Comparison of ENCODE assay signal across 25 cellular contexts in genomic region chr19:47687906-47688305, GRCh38.
"Had no signal": no experiment of that assay in that cellular context is flagged by ENCODE, and none has a peak within 500 bp of the region (broad histone marks: within the 10 kb centered on the region; RNA-seq: fewer than 3 reads in every experiment).

No MANE protein-coding gene starts in this region.

- H3K9me3 ChIP-seq: esophagus squamous epithelium, lower lobe of right lung, thoracic aorta, vagina had no signal

- H3K27ac ChIP-seq: coronary artery, esophagus squamous epithelium, lower lobe of right lung, thoracic aorta, vagina had no signal

- H3K27me3 ChIP-seq: esophagus squamous epithelium, vagina had no signal

- ATAC-seq: activated T-cell treated with anti-CD3 and anti-CD28 coated beads, Interleukin-2, amount 50 U/mL, for 72 hours; lower lobe of right lung; sciatic nerve had no signal

- H3K9me3 Mint-ChIP-seq: activated naive CD4-positive, alpha-beta T cell treated with anti-CD3 and anti-CD28 coated beads, Interleukin-2, amount 10 ng/mL, durations not matched to agents 7 days and 5 days; activated T-cell treated with anti-CD3 and anti-CD28 coated beads, Interleukin-2, amount 50 U/mL, for 72 hours; brain; naive B cell; neural crest cell; T-helper 1 cell treated with Interleukin-12 subunit alpha and Interleukin-12 subunit beta and Interleukin-4 antibody, amounts not matched to agents 30 μg/mL and 1 μg/mL, for 36 hours; type B pancreatic cell had no signal

- FAIRE-seq: kidney, small intestine had no signal

- H3K4me1 ChIP-seq: esophagus squamous epithelium, lower lobe of right lung, vagina had no signal

- DNase-seq: activated CD4-positive, alpha-beta T cell treated with anti-CD3 and anti-CD28 coated beads for 4 hours; activated CD4-positive, alpha-beta T cell treated with anti-CD3 and anti-CD28 coated beads, Interleukin-2, amount 50 U/mL, for 48 hours; activated CD4-positive, CD25-positive, alpha-beta regulatory T cell; activated CD8-positive, alpha-beta memory T cell treated with anti-CD3 and anti-CD28 coated beads, Interleukin-2, amount 50 U/mL, for 48 hours; activated effector memory CD4-positive, alpha-beta T cell treated with anti-CD3 and anti-CD28 coated beads, Interleukin-2, amount 50 U/mL, for 16 hours; activated naive CD4-positive, alpha-beta T cell treated with anti-CD3 and anti-CD28 coated beads, Interleukin-2, amount 10 ng/mL, durations not matched to agents 7 days and 5 days; activated T-cell treated with anti-CD3 and anti-CD28 coated beads, Interleukin-2, amount 50 U/mL, for 72 hours; anterior cingulate cortex; endodermal cell; esophagus squamous epithelium; kidney; lower lobe of right lung; naive B cell; occipital lobe; small intestine; stimulated activated CD8-positive, alpha-beta memory T cell treated with anti-CD3 and anti-CD28 coated beads, Interleukin-4, amount 100 ng/mL, for 48 hours; stimulated activated naive CD4-positive, alpha-beta T cell treated with Interleukin-2 at 50 U/mL for 16 hours had no signal

- H3K27ac Mint-ChIP-seq: activated naive CD4-positive, alpha-beta T cell treated with anti-CD3 and anti-CD28 coated beads, Interleukin-2, amount 10 ng/mL, durations not matched to agents 7 days and 5 days; activated T-cell treated with anti-CD3 and anti-CD28 coated beads, Interleukin-2, amount 50 U/mL, for 72 hours; endodermal cell; T-helper 1 cell treated with Interleukin-12 subunit alpha and Interleukin-12 subunit beta and Interleukin-4 antibody, amounts not matched to agents 30 μg/mL and 1 μg/mL, for 36 hours; type B pancreatic cell had no signal

- H3K27me3 Mint-ChIP-seq: activated naive CD4-positive, alpha-beta T cell treated with anti-CD3 and anti-CD28 coated beads, Interleukin-2, amount 10 ng/mL, durations not matched to agents 7 days and 5 days; brain; naive B cell; type B pancreatic cell had no signal

- H3K4me1 Mint-ChIP-seq: activated naive CD4-positive, alpha-beta T cell treated with anti-CD3 and anti-CD28 coated beads, Interleukin-2, amount 10 ng/mL, durations not matched to agents 7 days and 5 days; brain; neural crest cell had no signal

- H3K4me3 Mint-ChIP-seq: activated naive CD4-positive, alpha-beta T cell treated with anti-CD3 and anti-CD28 coated beads, Interleukin-2, amount 10 ng/mL, durations not matched to agents 7 days and 5 days; activated T-cell treated with anti-CD3 and anti-CD28 coated beads, Interleukin-2, amount 50 U/mL, for 72 hours; brain; endodermal cell; naive B cell; neural crest cell; T-helper 1 cell treated with Interleukin-12 subunit alpha and Interleukin-12 subunit beta and Interleukin-4 antibody, amounts not matched to agents 30 μg/mL and 1 μg/mL, for 36 hours; type B pancreatic cell had no signal

- H3K4me3 ChIP-seq: coronary artery, esophagus squamous epithelium, lower lobe of right lung, thoracic aorta, vagina had no signal
